Comparison of ENCODE assay signal across 15 cellular contexts in genomic region chr18:25604231-25604908, GRCh38.
DNase-seq lines count a peak whose midpoint lies in the region; ATAC-seq and TF ChIP-seq lines count a peak whose summit lies in the region.
"Had no signal": no experiment of that assay in that cellular context is flagged by ENCODE, and none has a peak within 500 bp of the region (broad histone marks: within the 10 kb centered on the region; RNA-seq: fewer than 3 reads in every experiment).

No MANE protein-coding gene starts in this region.

- no peak for TF ChIP-seq CTCF in type B pancreatic cell (conservative IDR thresholded peaks at IDR 0.05)

- no peak overlapping the region for H3K18ac ChIP-seq in trophoblast cell (ENCODE audit: low read length)

- no peaks in the 10 kb centered on the region for H3K36me3 ChIP-seq in trophoblast cell (ENCODE audit: control insufficient read depth in 1 of 2, insufficient read depth in 2 of 2, low read length in 2 of 2)

- H3K4me3 Mint-ChIP-seq in type B pancreatic cell: no peak overlapping the region
- H3K4me3 Mint-ChIP-seq: B cell; CD4-positive, alpha-beta memory T cell; H9 had no signal

- no peak overlapping the region for H2AK5ac ChIP-seq in trophoblast cell (ENCODE audit: low read length)

- H3K4me3 ChIP-seq in trophoblast cell (ENCODE audit: low read depth, low read length): no peak overlapping the region

- H3K9ac ChIP-seq in trophoblast cell (ENCODE audit: low read length): no peak overlapping the region

- H3K4me2 ChIP-seq in trophoblast cell (ENCODE audit: low read length): no peak overlapping the region

- H3K27me3 Mint-ChIP-seq in type B pancreatic cell: peaks cover 5% of the 10 kb centered on the region
- H3K27me3 Mint-ChIP-seq: CD4-positive, alpha-beta memory T cell had no signal

- H3K79me1 ChIP-seq in trophoblast cell (ENCODE audit: low read length): no peaks in the 10 kb centered on the region

- H3K27ac ChIP-seq in trophoblast cell (ENCODE audit: low read depth, low read length): no peak overlapping the region

- ATAC-seq in esophagus mucosa: no peak
- no peak for ATAC-seq in GM18909 (IDR thresholded peaks at IDR 0.05; ENCODE audit: poor library complexity, unreplicated experiment)
- ATAC-seq: HepG2 had no signal

- no peaks in the 10 kb centered on the region for H3K9me3 ChIP-seq in trophoblast cell (ENCODE audit: insufficient read depth, low read depth, low read length)

- no peaks in the 10 kb centered on the region for H3K4me1 ChIP-seq in trophoblast cell (ENCODE audit: control insufficient read depth in 1 of 2, insufficient read depth in 2 of 2, low read length in 2 of 2)

- no peaks in the 10 kb centered on the region for H3K27me3 ChIP-seq in trophoblast cell (ENCODE audit: insufficient read depth, low read length)

- no peaks in the 10 kb centered on the region for H3K9me3 Mint-ChIP-seq in type B pancreatic cell
- H3K9me3 Mint-ChIP-seq: H9 had no signal

- H2AFZ ChIP-seq in trophoblast cell (ENCODE audit: insufficient read depth, low read length, poor library complexity): no peak overlapping the region

- no CpG with 5 or more reads among the region's 7 CpGs for WGBS in trophoblast cell (ENCODE audit: extremely low coverage, insufficient coverage, insufficient read length)

- no peaks in the 10 kb centered on the region for H3K36me3 Mint-ChIP-seq in type B pancreatic cell
- H3K36me3 Mint-ChIP-seq: CD4-positive, alpha-beta memory T cell had no signal

- H3K27ac Mint-ChIP-seq in type B pancreatic cell: no peak overlapping the region
- H3K27ac Mint-ChIP-seq: B cell; CD4-positive, alpha-beta memory T cell; H9 had no signal

- no peak overlapping the region for H2BK5ac ChIP-seq in trophoblast cell (ENCODE audit: low read depth, low read length, poor library complexity)

- H4K12ac ChIP-seq in trophoblast cell (ENCODE audit: low read depth, low read length): no peak overlapping the region

- H3K4me1 Mint-ChIP-seq in type B pancreatic cell (ENCODE audit: unreplicated experiment): peaks cover 7% of the 10 kb centered on the region
- H3K4me1 Mint-ChIP-seq: B cell; CD4-positive, alpha-beta memory T cell had no signal

- H3K23ac ChIP-seq in trophoblast cell (ENCODE audit: low read length): no peak overlapping the region

- DNase-seq in LHCN-M2 (ENCODE audit: low read depth): peak; percentile 10
- DNase-seq in myocyte (ENCODE audit: low read depth): peak; percentile 79
- no peak for DNase-seq in trophoblast cell
- DNase-seq in type B pancreatic cell (ENCODE audit: extremely low spot score, unreplicated experiment): no peak
- DNase-seq in NCI-H1436 treated with DMSO at 0.1 percent for 48 hours (lab: John Stamatoyannopoulos, UW): no peak
- DNase-seq: ACHN; C1 segment of cervical spinal cord; CD4-positive, alpha-beta memory T cell; DMS79; GOT3; H9 had no signal

- H4K8ac ChIP-seq in trophoblast cell (ENCODE audit: low read depth, low read length): no peak overlapping the region

- no peak overlapping the region for H3K14ac ChIP-seq in trophoblast cell (ENCODE audit: low read length)

- no peaks in the 10 kb centered on the region for H3K79me2 ChIP-seq in trophoblast cell (ENCODE audit: control insufficient read depth, insufficient read depth, low read length, poor library complexity)

- H3K4ac ChIP-seq in trophoblast cell (ENCODE audit: low read depth, low read length): no peak overlapping the region

- H2BK12ac ChIP-seq in trophoblast cell (ENCODE audit: low read length): no peak overlapping the region

- no peak overlapping the region for H2BK120ac ChIP-seq in trophoblast cell (ENCODE audit: insufficient read depth, low read length, poor library complexity)

- H4K91ac ChIP-seq in trophoblast cell (ENCODE audit: low read depth, low read length): peak overlapping the region; percentile 2

Comparison
In these comparisons a context has a peak if more than half of its experiments do, and no peak if none do; other contexts are left out.
1. DNase-seq: peak in LHCN-M2 (single experiment) and myocyte (single experiment); none in trophoblast cell (0 of 2), type B pancreatic cell (single experiment) and NCI-H1436 treated with DMSO at 0.1 percent for 48 hours (single experiment).